ENCODE assay signal across 9 cellular contexts in the genomic region with DNA sequence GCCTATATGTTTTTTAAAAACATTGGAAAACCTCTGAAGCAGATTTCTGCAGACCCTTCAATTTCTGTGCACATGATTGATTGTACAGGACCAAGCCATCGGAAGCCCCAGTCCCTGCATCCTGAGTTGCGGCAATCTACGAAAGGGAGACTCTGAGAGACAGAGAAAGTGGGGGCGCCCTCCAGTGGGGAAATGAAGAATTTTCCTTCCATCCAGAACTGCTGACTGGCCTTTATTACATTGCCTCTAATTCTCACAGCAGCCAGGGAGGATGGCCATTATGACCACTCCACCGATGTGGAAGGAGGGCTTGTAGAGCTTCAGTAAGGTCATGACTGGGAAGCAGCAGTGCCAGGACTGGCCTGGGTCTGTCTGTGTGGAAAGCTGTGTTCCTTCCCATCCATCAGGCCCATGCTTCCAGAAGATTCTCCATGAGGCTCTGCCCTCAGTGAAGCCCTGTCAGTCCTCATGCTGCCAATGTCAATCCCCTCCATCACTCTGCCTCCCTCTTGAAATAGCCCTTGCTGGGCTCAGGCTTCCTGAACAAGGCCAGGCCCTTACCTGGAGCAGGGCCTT. TPM values are rescaled to one million over a fixed set of nuclear protein-coding genes. Genes with fewer than 3 reads are reported as not detected.
DNase-seq lines count a peak whose midpoint lies in the region; ATAC-seq and TF ChIP-seq lines count a peak whose summit lies in the region.
"Had no signal": no experiment of that assay in that cellular context is flagged by ENCODE, and none has a peak within 500 bp of the region (broad histone marks: within the 10 kb centered on the region; RNA-seq: fewer than 3 reads in every experiment).

No MANE protein-coding gene starts in this region.

- in situ Hi-C loops in HAP-1 (cut with MboI; ENCODE audit: low sequenced_read_pairs): no loop called here

- no peaks in the 10 kb centered on the region for H3K9me3 ChIP-seq in HAP-1
- H3K9me3 ChIP-seq in lung (ENCODE audit: control insufficient read depth in 2 of 2, insufficient read depth in 1 of 2, low read length in 1 of 2): peaks cover 0 to 4% of the 10 kb centered on the region in 2 donors

- ATAC-seq in lung (ENCODE audit: insufficient read depth, low FRiP score) (no peak), GM18519 (IDR thresholded peaks at IDR 0.05; ENCODE audit: low FRiP score, unreplicated experiment) (no peak)

- 6 to 9% methylated on average over 5 of the region's 5 CpGs for WGBS in lung, 2 donors

- TF ChIP-seq CTCF in coronary artery (IDR thresholded peaks at IDR 0.05) (peak; percentile 39), lung (IDR thresholded peaks at IDR 0.05; ENCODE audit: control extremely low read depth, extremely low read depth) (peak; percentile 54)

- H3K9me3 Mint-ChIP-seq in activated CD4-positive, alpha-beta T cell treated with anti-CD3 and anti-CD28 coated beads, Interleukin-2, amount 10 ng/mL, durations not matched to agents 24 days and 14 days: no peaks in the 10 kb centered on the region

- peaks cover 36% of the 10 kb centered on the region for H3K27me3 Mint-ChIP-seq in activated CD4-positive, alpha-beta T cell treated with anti-CD3 and anti-CD28 coated beads, Interleukin-2, amount 10 ng/mL, durations not matched to agents 24 days and 14 days

- H3K4me1 ChIP-seq in HAP-1 (no peaks in the 10 kb centered on the region), lung (ENCODE audit: control insufficient read depth in 2 of 2, insufficient read depth in 2 of 2, low read length in 2 of 2) (no peaks in the 10 kb centered on the region)

- no peaks in the 10 kb centered on the region for H3K36me3 ChIP-seq in HAP-1 (replicated peaks)
- H3K36me3 ChIP-seq in lung (ENCODE audit: control insufficient read depth in 2 of 2, insufficient read depth in 2 of 2, low read length in 2 of 2): no peaks in the 10 kb centered on the region

- H3K27me3 ChIP-seq in HAP-1 (ENCODE audit: low read depth) (peaks cover 27% of the 10 kb centered on the region), lung (ENCODE audit: control insufficient read depth, insufficient read depth) (no peaks in the 10 kb centered on the region)

- DNase-seq in CMK (ENCODE audit: low read depth) (peak; percentile 33), HAP-1 (ENCODE audit: low spot score in 2 of 2) (peak; percentile 31 to 84), NCI-H345 (lab: John Stamatoyannopoulos, UW) (peak; percentile 61), coronary artery (ENCODE audit: low spot score) (no peak), lung (ENCODE audit: low spot score) (peak; percentile 57)
- peak; percentile 90 for DNase-seq in activated CD4-positive, alpha-beta T cell treated with anti-CD3 and anti-CD28 coated beads, Interleukin-2, amount 10 ng/mL, durations not matched to agents 24 days and 14 days
- peak; percentile 44 to 59 for DNase-seq in stimulated activated CD8-positive, alpha-beta memory T cell treated with anti-CD3 and anti-CD28 coated beads, Interleukin-2, amount 100 ng/mL, for 48 hours (ENCODE audit: low read depth in 2 of 2)

- no peak overlapping the region for H3K27ac Mint-ChIP-seq in activated CD4-positive, alpha-beta T cell treated with anti-CD3 and anti-CD28 coated beads, Interleukin-2, amount 10 ng/mL, durations not matched to agents 24 days and 14 days

- H3K27ac ChIP-seq in coronary artery: no peak overlapping the region
- no peak overlapping the region for H3K27ac ChIP-seq in lung (ENCODE audit: low read depth in 1 of 2, low read length in 1 of 2)

- no peaks in the 10 kb centered on the region for H3K4me1 Mint-ChIP-seq in activated CD4-positive, alpha-beta T cell treated with anti-CD3 and anti-CD28 coated beads, Interleukin-2, amount 10 ng/mL, durations not matched to agents 24 days and 14 days

- H3K4me3 Mint-ChIP-seq in activated CD4-positive, alpha-beta T cell treated with anti-CD3 and anti-CD28 coated beads, Interleukin-2, amount 10 ng/mL, durations not matched to agents 24 days and 14 days: no peak overlapping the region

- H3K36me3 Mint-ChIP-seq in activated CD4-positive, alpha-beta T cell treated with anti-CD3 and anti-CD28 coated beads, Interleukin-2, amount 10 ng/mL, durations not matched to agents 24 days and 14 days (ENCODE audit: low read depth): no peaks in the 10 kb centered on the region

- intact Hi-C loops in activated CD4-positive, alpha-beta T cell treated with anti-CD3 and anti-CD28 coated beads, Interleukin-2, amount 10 ng/mL, durations not matched to agents 24 days and 14 days (cut with micrococcal nuclease): loop anchor here (1.0 kb wide), 1 partner anchor 192 kb away; a partner anchor contains a TSS

- no peak overlapping the region for H3K4me3 ChIP-seq in HAP-1
- H3K4me3 ChIP-seq in coronary artery: no peak overlapping the region
- no peak overlapping the region for H3K4me3 ChIP-seq in lung

RNA-seq across cellular contexts. Expression of a gene that starts 20.0 kb away (rescaled TPM):
- total RNA-seq in activated CD4-positive, alpha-beta T cell treated with anti-CD3 and anti-CD28 coated beads, Interleukin-2, amount 10 ng/mL, durations not matched to agents 24 days and 14 days: not detected in 2 replicates
- not detected for total RNA-seq in lung
- not detected for polyA plus RNA-seq in lung
- total RNA-seq: T-helper 1 cell treated with Interleukin-12 subunit alpha and Interleukin-12 subunit beta and Interleukin-4 antibody, amounts not matched to agents 30 ng/mL and 1 ng/mL, for 36 hours had no signal

RNA-seq across cellular contexts. Expression of a gene that starts 35.2 kb away (rescaled TPM):
- total RNA-seq in activated CD4-positive, alpha-beta T cell treated with anti-CD3 and anti-CD28 coated beads, Interleukin-2, amount 10 ng/mL, durations not matched to agents 24 days and 14 days: 129 and 148 TPM in 2 replicates
- 10 to 100 TPM; 73.7 to 78.6 TPM for total RNA-seq in lung
- 10 to 100 TPM; 82.9 to 89.7 TPM for polyA plus RNA-seq in lung

RNA-seq across cellular contexts. Expression of a gene that starts 43.3 kb away (rescaled TPM):
- 0.07 TPM in 1 of 2 replicates, not detected in the other for total RNA-seq in activated CD4-positive, alpha-beta T cell treated with anti-CD3 and anti-CD28 coated beads, Interleukin-2, amount 10 ng/mL, durations not matched to agents 24 days and 14 days
- total RNA-seq in lung: 1 to 10 TPM in 1 of 2 donors, under 1 TPM in 1; 0.21 to 2.6 TPM
- under 1 TPM; 0.11 to 0.22 TPM for polyA plus RNA-seq in lung
- total RNA-seq: T-helper 1 cell treated with Interleukin-12 subunit alpha and Interleukin-12 subunit beta and Interleukin-4 antibody, amounts not matched to agents 30 ng/mL and 1 ng/mL, for 36 hours had no signal
